ENCODE assay signal across 21 cellular contexts in the genomic region with DNA sequence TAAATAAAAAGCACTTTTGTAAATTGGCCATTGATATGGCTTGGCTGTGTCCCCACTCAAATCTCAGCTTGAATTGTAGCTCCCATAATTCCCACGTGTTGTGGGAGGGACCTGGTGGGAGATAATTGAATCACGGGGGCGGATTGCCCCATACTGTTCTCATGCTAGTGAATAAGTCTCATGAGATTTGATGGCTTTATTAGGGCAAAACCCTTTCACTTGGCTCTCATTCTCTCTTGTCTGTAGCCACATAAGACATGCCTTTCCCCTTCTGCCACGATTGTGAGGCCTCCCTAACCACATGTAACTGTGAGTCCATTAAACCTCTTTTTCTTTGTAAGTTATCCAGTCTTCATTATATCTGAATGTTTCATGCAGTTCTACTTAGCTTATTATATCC.
"Had no signal": no experiment of that assay in that cellular context is flagged by ENCODE, and none has a peak within 500 bp of the region (broad histone marks: within the 10 kb centered on the region; RNA-seq: fewer than 3 reads in every experiment).

No MANE protein-coding gene starts in this region.

- H3K4me3 ChIP-seq: coronary artery, heart left ventricle, lung, psoas muscle had no signal

- H3K36me3 ChIP-seq: heart left ventricle had no signal

- H3K27ac ChIP-seq: coronary artery, heart left ventricle, psoas muscle had no signal

- H3K9me3 Mint-ChIP-seq: endodermal cell, naive B cell, nephron had no signal

- H3K36me3 Mint-ChIP-seq: naive B cell had no signal

- DNase-seq: effector CD4-positive, alpha-beta T cell; endodermal cell; erythroblast; foreskin melanocyte; heart left ventricle; hippocampal formation; left colon; left ventricle myocardium superior; mesenchymal stem cell; midbrain; naive B cell; occipital lobe; psoas muscle; small intestine; stimulated activated CD4-positive, alpha-beta T cell treated with anti-CD3 and anti-CD28 coated beads, Interleukin-2, amount 100 ng/mL, for 48 hours; stimulated activated naive CD4-positive, alpha-beta T cell treated with Interleukin-2 at 50 U/mL for 16 hours; trophoblast cell had no signal

- ATAC-seq: heart left ventricle, left colon, left ventricle myocardium superior, psoas muscle, sciatic nerve had no signal

- H3K4me1 Mint-ChIP-seq: endodermal cell, naive B cell, nephron had no signal

- H3K27ac Mint-ChIP-seq: endodermal cell, nephron had no signal

- H3K27me3 ChIP-seq: heart left ventricle had no signal

- H3K4me3 Mint-ChIP-seq: endodermal cell, naive B cell, nephron had no signal
